ENCODE assay signal across 8 cellular contexts in genomic region chrX:47483310-47484268, GRCh38. TPM values are rescaled to one million over a fixed set of nuclear protein-coding genes. Genes with fewer than 3 reads are reported as not detected.
A peak's percentile ranks its signal among the peaks of the same experiment; 100 is the strongest.
DNase-seq lines count a peak whose midpoint lies in the region; ATAC-seq and TF ChIP-seq lines count a peak whose summit lies in the region.

No MANE protein-coding gene starts in this region.

- no peaks in the 10 kb centered on the region; the same call in 1 of the 2 replicates for H3K4me1 ChIP-seq in HEK293 (ENCODE audit: control insufficient read depth, insufficient read depth, low read length)

- peaks cover 35% of the 10 kb centered on the region for H3K4me1 Mint-ChIP-seq in activated CD4-positive, alpha-beta memory T cell treated with anti-CD3 and anti-CD28 coated beads, Interleukin-2, amount 10 ng/mL, durations not matched to agents 7 days and 5 days
- H3K4me1 Mint-ChIP-seq in osteocyte (ENCODE audit: unreplicated experiment), result peaks cover 29% of the 10 kb centered on the region

- no peaks in the 10 kb centered on the region for H3K27me3 Mint-ChIP-seq in activated CD4-positive, alpha-beta memory T cell treated with anti-CD3 and anti-CD28 coated beads, Interleukin-2, amount 10 ng/mL, durations not matched to agents 7 days and 5 days
- no peaks in the 10 kb centered on the region for H3K27me3 Mint-ChIP-seq in osteocyte (ENCODE audit: unreplicated experiment)

- POLR2A ChIA-PET in HEK293 (lab: Yijun Ruan, JAX), result no interaction called here
- POLR2A ChIA-PET in activated CD4-positive, alpha-beta memory T cell treated with anti-CD3 and anti-CD28 coated beads, Interleukin-2, amount 10 ng/mL, durations not matched to agents 7 days and 5 days (lab: Charles Lee), result interaction anchor here (0.9 to 1.3 kb wide), 2 partner anchors 265 to 293 kb away, joined by 3 read pairs; no protein-coding TSS in a partner anchor

- H3K9me3 Mint-ChIP-seq in activated CD4-positive, alpha-beta memory T cell treated with anti-CD3 and anti-CD28 coated beads, Interleukin-2, amount 10 ng/mL, durations not matched to agents 7 days and 5 days, result no peaks in the 10 kb centered on the region
- peaks cover 6% of the 10 kb centered on the region for H3K9me3 Mint-ChIP-seq in osteocyte (ENCODE audit: unreplicated experiment)

- peak overlapping the region; percentile 94 for H3K27ac Mint-ChIP-seq in activated CD4-positive, alpha-beta memory T cell treated with anti-CD3 and anti-CD28 coated beads, Interleukin-2, amount 10 ng/mL, durations not matched to agents 7 days and 5 days
- H3K27ac Mint-ChIP-seq in osteocyte (ENCODE audit: unreplicated experiment), result peak overlapping the region; percentile 86

- H3K36me3 Mint-ChIP-seq in activated CD4-positive, alpha-beta memory T cell treated with anti-CD3 and anti-CD28 coated beads, Interleukin-2, amount 10 ng/mL, durations not matched to agents 7 days and 5 days (ENCODE audit: low read depth), result peaks cover 4% of the 10 kb centered on the region
- no peaks in the 10 kb centered on the region for H3K36me3 Mint-ChIP-seq in osteocyte (ENCODE audit: unreplicated experiment)

- CTCF ChIA-PET in HEK293 (lab: Yijun Ruan, JAX), result interaction anchor here (0.6 kb wide), 1 partner anchor 339 kb away, joined by 4 read pairs; the partner anchor contains the start of gene RBM10
- CTCF ChIA-PET in activated CD4-positive, alpha-beta memory T cell treated with anti-CD3 and anti-CD28 coated beads, Interleukin-2, amount 10 ng/mL, durations not matched to agents 7 days and 5 days (lab: Charles Lee), result no interaction called here

- peak overlapping the region; percentile 92 for H3K4me3 Mint-ChIP-seq in activated CD4-positive, alpha-beta memory T cell treated with anti-CD3 and anti-CD28 coated beads, Interleukin-2, amount 10 ng/mL, durations not matched to agents 7 days and 5 days
- H3K4me3 Mint-ChIP-seq in osteocyte (ENCODE audit: unreplicated experiment), result peak overlapping the region; percentile 92

- no peaks in the 10 kb centered on the region for H3K9me3 ChIP-seq in HEK293 (ENCODE audit: control insufficient read depth, insufficient read depth, low read depth, low read length)

- TF ChIP-seq CTCF in HEK293 (tag by site-specific recombination; IDR thresholded peaks at IDR 0.05) (no peak), osteocyte (IDR thresholded peaks at IDR 0.05) (no peak)

- peak overlapping the region; percentile 82; the same call in 1 of the 2 replicates for H3K27ac ChIP-seq in HEK293 (ENCODE audit: extremely low read depth, low read depth, low read length)

- DNase-seq in AG20443 (ENCODE audit: low spot score), result peak; percentile 24
- peak; percentile 15 for DNase-seq in activated CD4-positive, alpha-beta memory T cell treated with anti-CD3 and anti-CD28 coated beads, Interleukin-2, amount 10 ng/mL, durations not matched to agents 7 days and 5 days
- peak; percentile 24 for DNase-seq in foreskin melanocyte
- DNase-seq in osteocyte (ENCODE audit: extremely low spot score, unreplicated experiment), result peak; percentile 69
- no peak for DNase-seq in NCI-H526 treated with DMSO at 0.1 percent for 48 hours (lab: John Stamatoyannopoulos, UW)

- peak overlapping the region; percentile 77 for H3K4me3 ChIP-seq in HEK293 (ENCODE audit: low read depth, low read length)

- H3K36me3 ChIP-seq in HEK293 (ENCODE audit: control insufficient read depth in 2 of 2, insufficient read depth in 1 of 2, low read length in 2 of 2), result no peaks in the 10 kb centered on the region

- no peak for ATAC-seq in HG03045 (IDR thresholded peaks at IDR 0.05; ENCODE audit: unreplicated experiment)
- no peak for ATAC-seq in GM18867 (IDR thresholded peaks at IDR 0.05; ENCODE audit: unreplicated experiment)

TF ChIP-seq in HEK293, 187 proteins besides CTCF, POLR2A, EP300 and RAD21 (continues in another document):
- no peak for TF ChIP-seq ZNF664 (tag by site-specific recombination; IDR thresholded peaks at IDR 0.05)
- no peak for TF ChIP-seq ZSCAN23 (tag by site-specific recombination; IDR thresholded peaks at IDR 0.05)
- TF ChIP-seq SALL2 (tag by site-specific recombination; IDR thresholded peaks at IDR 0.05; ENCODE audit: borderline replicate concordance), result no peak
- TF ChIP-seq, protein P1, sequence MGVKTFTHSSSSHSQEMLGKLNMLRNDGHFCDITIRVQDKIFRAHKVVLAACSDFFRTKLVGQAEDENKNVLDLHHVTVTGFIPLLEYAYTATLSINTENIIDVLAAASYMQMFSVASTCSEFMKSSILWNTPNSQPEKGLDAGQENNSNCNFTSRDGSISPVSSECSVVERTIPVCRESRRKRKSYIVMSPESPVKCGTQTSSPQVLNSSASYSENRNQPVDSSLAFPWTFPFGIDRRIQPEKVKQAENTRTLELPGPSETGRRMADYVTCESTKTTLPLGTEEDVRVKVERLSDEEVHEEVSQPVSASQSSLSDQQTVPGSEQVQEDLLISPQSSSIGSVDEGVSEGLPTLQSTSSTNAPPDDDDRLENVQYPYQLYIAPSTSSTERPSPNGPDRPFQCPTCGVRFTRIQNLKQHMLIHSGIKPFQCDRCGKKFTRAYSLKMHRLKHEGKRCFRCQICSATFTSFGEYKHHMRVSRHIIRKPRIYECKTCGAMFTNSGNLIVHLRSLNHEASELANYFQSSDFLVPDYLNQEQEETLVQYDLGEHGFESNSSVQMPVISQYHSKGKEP (tag by site-specific recombination; IDR thresholded peaks at IDR 0.05), result no peak
- TF ChIP-seq, protein P2, sequence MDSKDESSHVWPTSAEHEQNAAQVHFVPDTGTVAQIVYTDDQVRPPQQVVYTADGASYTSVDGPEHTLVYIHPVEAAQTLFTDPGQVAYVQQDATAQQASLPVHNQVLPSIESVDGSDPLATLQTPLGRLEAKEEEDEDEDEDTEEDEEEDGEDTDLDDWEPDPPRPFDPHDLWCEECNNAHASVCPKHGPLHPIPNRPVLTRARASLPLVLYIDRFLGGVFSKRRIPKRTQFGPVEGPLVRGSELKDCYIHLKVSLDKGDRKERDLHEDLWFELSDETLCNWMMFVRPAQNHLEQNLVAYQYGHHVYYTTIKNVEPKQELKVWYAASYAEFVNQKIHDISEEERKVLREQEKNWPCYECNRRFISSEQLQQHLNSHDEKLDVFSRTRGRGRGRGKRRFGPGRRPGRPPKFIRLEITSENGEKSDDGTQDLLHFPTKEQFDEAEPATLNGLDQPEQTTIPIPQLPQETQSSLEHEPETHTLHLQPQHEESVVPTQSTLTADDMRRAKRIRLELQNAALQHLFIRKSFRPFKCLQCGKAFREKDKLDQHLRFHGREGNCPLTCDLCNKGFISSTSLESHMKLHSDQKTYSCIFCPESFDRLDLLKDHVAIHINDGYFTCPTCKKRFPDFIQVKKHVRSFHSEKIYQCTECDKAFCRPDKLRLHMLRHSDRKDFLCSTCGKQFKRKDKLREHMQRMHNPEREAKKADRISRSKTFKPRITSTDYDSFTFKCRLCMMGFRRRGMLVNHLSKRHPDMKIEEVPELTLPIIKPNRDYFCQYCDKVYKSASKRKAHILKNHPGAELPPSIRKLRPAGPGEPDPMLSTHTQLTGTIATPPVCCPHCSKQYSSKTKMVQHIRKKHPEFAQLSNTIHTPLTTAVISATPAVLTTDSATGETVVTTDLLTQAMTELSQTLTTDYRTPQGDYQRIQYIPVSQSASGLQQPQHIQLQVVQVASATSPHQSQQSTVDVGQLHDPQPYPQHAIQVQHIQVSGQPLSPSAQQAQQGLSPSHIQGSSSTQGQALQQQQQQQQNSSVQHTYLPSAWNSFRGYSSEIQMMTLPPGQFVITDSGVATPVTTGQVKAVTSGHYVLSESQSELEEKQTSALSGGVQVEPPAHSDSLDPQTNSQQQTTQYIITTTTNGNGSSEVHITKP (tag by site-specific recombination; IDR thresholded peaks at IDR 0.05), result peak; percentile 68
- no peak for TF ChIP-seq ZNF362 (tag by site-specific recombination; IDR thresholded peaks at IDR 0.05)
- TF ChIP-seq ZBTB6 (tag by site-specific recombination; IDR thresholded peaks at IDR 0.05), result no peak
- TF ChIP-seq ZNF311 (tag by site-specific recombination; IDR thresholded peaks at IDR 0.05; ENCODE audit: borderline replicate concordance), result no peak
- TF ChIP-seq ZNF16 (tag by site-specific recombination; IDR thresholded peaks at IDR 0.05; ENCODE audit: low read depth), result no peak
- no peak for TF ChIP-seq ZNF510 (tag by site-specific recombination; IDR thresholded peaks at IDR 0.05; ENCODE audit: insufficient replicate concordance)
- TF ChIP-seq PBX3 (CRISPR knock-in tag; IDR thresholded peaks at IDR 0.05), result no peak

RNA-seq across cellular contexts. Expression of gene ZNF41, which starts 0.6 kb away (rescaled TPM):
- total RNA-seq in activated CD4-positive, alpha-beta memory T cell treated with anti-CD3 and anti-CD28 coated beads, Interleukin-2, amount 10 ng/mL, durations not matched to agents 7 days and 5 days, result 10 to 100 TPM in 1 of 2 experiments, 1 to 10 TPM in 1; 9.0 to 10.9 TPM
- 6.3 and 8.8 TPM in 2 replicates for total RNA-seq in osteocyte
